Comparison of ENCODE assay signal across 8 cellular contexts in the genomic region with DNA sequence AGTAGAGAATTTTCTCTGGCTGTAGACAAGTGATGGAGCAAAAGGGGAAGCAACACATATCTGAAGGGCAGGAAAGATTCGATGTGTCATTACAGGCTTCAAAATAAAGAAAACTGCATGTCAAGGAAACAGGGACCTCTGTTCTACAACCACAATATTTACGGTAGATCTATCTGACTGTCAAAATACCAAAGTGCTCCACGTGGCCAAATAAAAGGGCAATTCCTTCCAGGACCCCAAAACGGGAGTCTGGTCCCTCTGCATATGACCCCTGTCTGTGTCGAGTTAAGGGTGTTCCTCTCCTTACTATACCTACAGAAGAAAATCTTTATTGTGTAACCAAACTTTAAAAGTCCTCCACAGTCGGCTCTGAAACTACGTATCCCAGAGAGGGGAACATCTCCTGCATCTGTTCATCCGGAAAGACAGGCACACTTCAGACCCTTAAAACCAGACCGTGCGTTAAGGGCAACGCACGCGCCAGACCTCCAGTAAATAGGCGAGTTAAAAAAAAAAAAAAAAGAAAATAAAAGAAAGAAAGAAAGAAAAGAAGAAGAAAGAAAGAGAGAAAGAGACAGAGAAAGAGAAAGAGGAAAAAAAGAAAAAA. TPM values are rescaled to one million over a fixed set of nuclear protein-coding genes. Genes with fewer than 3 reads are reported as not detected.
DNase-seq lines count a peak whose midpoint lies in the region; ATAC-seq and TF ChIP-seq lines count a peak whose summit lies in the region.

No MANE protein-coding gene starts in this region.

- H3K27me3 ChIP-seq in AG04450 (ENCODE audit: control insufficient read depth, insufficient read depth, low read length) (no peaks in the 10 kb centered on the region), testis (no peaks in the 10 kb centered on the region)

- peaks cover 31% of the 10 kb centered on the region for H3K36me3 Mint-ChIP-seq in activated CD4-positive, alpha-beta memory T cell treated with anti-CD3 and anti-CD28 coated beads for 36 hours

- no peaks in the 10 kb centered on the region for H3K36me3 ChIP-seq in testis (ENCODE audit: low read depth, missing control alignments)

- peaks cover 4% of the 10 kb centered on the region for H3K9me3 Mint-ChIP-seq in activated CD4-positive, alpha-beta memory T cell treated with anti-CD3 and anti-CD28 coated beads for 36 hours

- peak overlapping the region; percentile 95 for H3K4me3 Mint-ChIP-seq in activated CD4-positive, alpha-beta memory T cell treated with anti-CD3 and anti-CD28 coated beads for 36 hours

- intact Hi-C loops in activated CD4-positive, alpha-beta memory T cell treated with anti-CD3 and anti-CD28 coated beads for 36 hours (cut with micrococcal nuclease) = loop anchor here (1.0 to 10.0 kb wide), 4 partner anchors 165 to 1402 kb away; partner anchors contain the start of genes INTS4, PAK1 and RSF1
- intact Hi-C loops in testis (cut with DNase I; ENCODE audit: low total_unique reads) = no loop called here

- CTCF ChIA-PET in AG04450 (lab: Charles Lee) = no interaction called here
- CTCF ChIA-PET in activated CD4-positive, alpha-beta memory T cell treated with anti-CD3 and anti-CD28 coated beads for 36 hours (lab: Charles Lee) = interaction anchor here (0.6 kb wide), 1 partner anchor 163 kb away, joined by 3 read pairs; the partner anchor contains the start of gene PAK1

- DNase-seq in AG04450 (ENCODE audit: low read depth, low spot score) (no peak), HFF-Myc (ENCODE audit: extremely low read depth, low read depth) (no peak), iPS-NIHi7 (ENCODE audit: extremely low spot score) (peak; percentile 13), testis (no peak)
- DNase-seq in activated CD4-positive, alpha-beta memory T cell treated with anti-CD3 and anti-CD28 coated beads for 36 hours = no peak
- no peak for DNase-seq in central memory CD4-positive, alpha-beta T cell

- ATAC-seq in HG02763 (IDR thresholded peaks at IDR 0.05; ENCODE audit: unreplicated experiment) (no peak), HG02642 (IDR thresholded peaks at IDR 0.05; ENCODE audit: poor library complexity, unreplicated experiment) (no peak)

- POLR2A ChIA-PET in AG04450 (lab: Yijun Ruan, JAX) = no interaction called here
- POLR2A ChIA-PET in activated CD4-positive, alpha-beta memory T cell treated with anti-CD3 and anti-CD28 coated beads for 36 hours (lab: Charles Lee) = interaction anchor here (1.6 kb wide), 1 partner anchor 358 kb away, joined by 4 read pairs; the partner anchor contains the start of gene INTS4

- TF ChIP-seq CTCF in AG04450 (IDR thresholded peaks at IDR 0.05; ENCODE audit: low read depth, low read length) (no peak), HFF-Myc (IDR thresholded peaks at IDR 0.05; ENCODE audit: low read depth, low read length, missing control alignments) (no peak), testis (IDR thresholded peaks at IDR 0.05) (no peak)

- peaks cover 40% of the 10 kb centered on the region for H3K4me1 Mint-ChIP-seq in activated CD4-positive, alpha-beta memory T cell treated with anti-CD3 and anti-CD28 coated beads for 36 hours (ENCODE audit: low read depth)

- no peaks in the 10 kb centered on the region for H3K27me3 Mint-ChIP-seq in activated CD4-positive, alpha-beta memory T cell treated with anti-CD3 and anti-CD28 coated beads for 36 hours

- WGBS in testis, 2 donors = 1% methylated on average over 13 to 14 of the region's 14 CpGs

- TF ChIP-seq POLR2A in testis (IDR thresholded peaks at IDR 0.05) = no peak

- peak overlapping the region; percentile 40 for H3K27ac ChIP-seq in AG04450 (ENCODE audit: low read depth, low read length)
- H3K27ac ChIP-seq in testis = peak overlapping the region in 1 of 2 donors; percentile 76

- peaks cover 6% of the 10 kb centered on the region for H3K4me1 ChIP-seq in testis

- H3K9me3 ChIP-seq in AG04450 (ENCODE audit: control insufficient read depth, insufficient read depth, low read length) (peaks cover 8% of the 10 kb centered on the region), testis (no peaks in the 10 kb centered on the region)

- H3K27ac Mint-ChIP-seq in activated CD4-positive, alpha-beta memory T cell treated with anti-CD3 and anti-CD28 coated beads for 36 hours = peak overlapping the region; percentile 95

- peak overlapping the region; percentile 72 for H3K4me3 ChIP-seq in AG04450 (ENCODE audit: low read depth, low read length)
- H3K4me3 ChIP-seq in HFF-Myc (replicated peaks; ENCODE audit: low read depth, low read length) = peak overlapping the region; percentile 90
- H3K4me3 ChIP-seq in testis = peak overlapping the region; percentile 96 to 99

RNA-seq across cellular contexts. Expression of gene CLNS1A, which starts 0.8 kb away (rescaled TPM):
- polyA plus RNA-seq in AG04450 (2011; rRNA removed) (158 and 186 TPM in 2 replicates), testis (ENCODE audit: insufficient read depth, low read depth, low replicate concordance) (101 TPM)
- 82.5 and 119 TPM in 2 replicates for polyA minus RNA-seq in AG04450 (2011; rRNA and poly(A)+ RNA removed)
- total RNA-seq in activated CD4-positive, alpha-beta memory T cell treated with anti-CD3 and anti-CD28 coated beads for 36 hours = 100 to 1,000 TPM; 199 to 200 TPM
- 10 to 100 TPM; 42.6 to 92.6 TPM for total RNA-seq in testis

RNA-seq across cellular contexts. Expression of gene AQP11, which starts 47.1 kb away (rescaled TPM):
- polyA plus RNA-seq in AG04450 (2011; rRNA removed) (1.6 and 2.0 TPM in 2 replicates), testis (ENCODE audit: insufficient read depth, low read depth, low replicate concordance) (14.5 TPM)
- polyA minus RNA-seq in AG04450 (2011; rRNA and poly(A)+ RNA removed) = 1.0 and 1.9 TPM in 2 replicates
- under 1 TPM; 0.34 to 0.48 TPM for total RNA-seq in activated CD4-positive, alpha-beta memory T cell treated with anti-CD3 and anti-CD28 coated beads for 36 hours
- total RNA-seq in testis = 10 to 100 TPM; 16.0 to 21.1 TPM

Comparison
In these comparisons a context has a peak if more than half of its experiments do, and no peak if none do; other contexts are left out.
1. RNA of gene AQP11, which starts 47.1 kb away (total RNA-seq): 16.0 to 21.1 TPM in testis; 0.34 to 0.48 TPM in activated CD4-positive, alpha-beta memory T cell treated with anti-CD3 and anti-CD28 coated beads for 36 hours; every median in the first group is over 10 times any median in the second.
2. Peak in every context shown above with its lines, with median percentiles within 50 percentile points of each other: H3K4me3 ChIP-seq.